Comparison of ENCODE assay signal across 1 cellular context in genomic region chr10:61452229-61452651, GRCh38.
TF ChIP-seq lines count a peak whose summit lies in the region.

No MANE protein-coding gene starts in this region.

TF ChIP-seq in GM23338, 12 proteins besides CTCF, POLR2A, EP300 and RAD21 (continued from another document):
- TF ChIP-seq, protein P1, sequence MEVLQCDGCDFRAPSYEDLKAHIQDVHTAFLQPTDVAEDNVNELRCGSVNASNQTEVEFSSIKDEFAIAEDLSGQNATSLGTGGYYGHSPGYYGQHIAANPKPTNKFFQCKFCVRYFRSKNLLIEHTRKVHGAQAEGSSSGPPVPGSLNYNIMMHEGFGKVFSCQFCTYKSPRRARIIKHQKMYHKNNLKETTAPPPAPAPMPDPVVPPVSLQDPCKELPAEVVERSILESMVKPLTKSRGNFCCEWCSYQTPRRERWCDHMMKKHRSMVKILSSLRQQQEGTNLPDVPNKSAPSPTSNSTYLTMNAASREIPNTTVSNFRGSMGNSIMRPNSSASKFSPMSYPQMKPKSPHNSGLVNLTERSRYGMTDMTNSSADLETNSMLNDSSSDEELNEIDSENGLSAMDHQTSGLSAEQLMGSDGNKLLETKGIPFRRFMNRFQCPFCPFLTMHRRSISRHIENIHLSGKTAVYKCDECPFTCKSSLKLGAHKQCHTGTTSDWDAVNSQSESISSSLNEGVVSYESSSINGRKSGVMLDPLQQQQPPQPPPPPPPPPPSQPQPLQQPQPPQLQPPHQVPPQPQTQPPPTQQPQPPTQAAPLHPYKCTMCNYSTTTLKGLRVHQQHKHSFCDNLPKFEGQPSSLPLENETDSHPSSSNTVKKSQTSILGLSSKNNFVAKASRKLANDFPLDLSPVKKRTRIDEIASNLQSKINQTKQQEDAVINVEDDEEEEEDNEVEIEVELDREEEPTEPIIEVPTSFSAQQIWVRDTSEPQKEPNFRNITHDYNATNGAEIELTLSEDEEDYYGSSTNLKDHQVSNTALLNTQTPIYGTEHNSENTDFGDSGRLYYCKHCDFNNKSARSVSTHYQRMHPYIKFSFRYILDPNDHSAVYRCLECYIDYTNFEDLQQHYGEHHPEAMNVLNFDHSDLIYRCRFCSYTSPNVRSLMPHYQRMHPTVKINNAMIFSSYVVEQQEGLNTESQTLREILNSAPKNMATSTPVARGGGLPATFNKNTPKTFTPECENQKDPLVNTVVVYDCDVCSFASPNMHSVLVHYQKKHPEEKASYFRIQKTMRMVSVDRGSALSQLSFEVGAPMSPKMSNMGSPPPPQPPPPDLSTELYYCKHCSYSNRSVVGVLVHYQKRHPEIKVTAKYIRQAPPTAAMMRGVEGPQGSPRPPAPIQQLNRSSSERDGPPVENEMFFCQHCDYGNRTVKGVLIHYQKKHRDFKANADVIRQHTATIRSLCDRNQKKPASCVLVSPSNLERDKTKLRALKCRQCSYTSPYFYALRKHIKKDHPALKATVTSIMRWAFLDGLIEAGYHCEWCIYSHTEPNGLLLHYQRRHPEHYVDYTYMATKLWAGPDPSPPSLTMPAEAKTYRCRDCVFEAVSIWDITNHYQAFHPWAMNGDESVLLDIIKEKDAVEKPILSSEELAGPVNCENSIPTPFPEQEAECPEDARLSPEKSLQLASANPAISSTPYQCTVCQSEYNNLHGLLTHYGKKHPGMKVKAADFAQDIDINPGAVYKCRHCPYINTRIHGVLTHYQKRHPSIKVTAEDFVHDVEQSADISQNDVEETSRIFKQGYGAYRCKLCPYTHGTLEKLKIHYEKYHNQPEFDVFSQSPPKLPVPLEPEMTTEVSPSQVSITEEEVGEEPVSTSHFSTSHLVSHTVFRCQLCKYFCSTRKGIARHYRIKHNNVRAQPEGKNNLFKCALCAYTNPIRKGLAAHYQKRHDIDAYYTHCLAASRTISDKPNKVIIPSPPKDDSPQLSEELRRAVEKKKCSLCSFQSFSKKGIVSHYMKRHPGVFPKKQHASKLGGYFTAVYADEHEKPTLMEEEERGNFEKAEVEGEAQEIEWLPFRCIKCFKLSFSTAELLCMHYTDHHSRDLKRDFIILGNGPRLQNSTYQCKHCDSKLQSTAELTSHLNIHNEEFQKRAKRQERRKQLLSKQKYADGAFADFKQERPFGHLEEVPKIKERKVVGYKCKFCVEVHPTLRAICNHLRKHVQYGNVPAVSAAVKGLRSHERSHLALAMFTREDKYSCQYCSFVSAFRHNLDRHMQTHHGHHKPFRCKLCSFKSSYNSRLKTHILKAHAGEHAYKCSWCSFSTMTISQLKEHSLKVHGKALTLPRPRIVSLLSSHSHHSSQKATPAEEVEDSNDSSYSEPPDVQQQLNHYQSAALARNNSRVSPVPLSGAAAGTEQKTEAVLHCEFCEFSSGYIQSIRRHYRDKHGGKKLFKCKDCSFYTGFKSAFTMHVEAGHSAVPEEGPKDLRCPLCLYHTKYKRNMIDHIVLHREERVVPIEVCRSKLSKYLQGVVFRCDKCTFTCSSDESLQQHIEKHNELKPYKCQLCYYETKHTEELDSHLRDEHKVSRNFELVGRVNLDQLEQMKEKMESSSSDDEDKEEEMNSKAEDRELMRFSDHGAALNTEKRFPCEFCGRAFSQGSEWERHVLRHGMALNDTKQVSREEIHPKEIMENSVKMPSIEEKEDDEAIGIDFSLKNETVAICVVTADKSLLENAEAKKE (CRISPR knock-in tag; IDR thresholded peaks at IDR 0.05) = no peak
- no peak for TF ChIP-seq JUNB (IDR thresholded peaks at IDR 0.05; ENCODE audit: unreplicated experiment)
- no peak for TF ChIP-seq ZNF114 (CRISPR knock-in tag; IDR thresholded peaks at IDR 0.05)
- no peak for TF ChIP-seq ZNF331 (CRISPR knock-in tag; IDR thresholded peaks at IDR 0.05; ENCODE audit: low read depth)
- TF ChIP-seq, protein P2, sequence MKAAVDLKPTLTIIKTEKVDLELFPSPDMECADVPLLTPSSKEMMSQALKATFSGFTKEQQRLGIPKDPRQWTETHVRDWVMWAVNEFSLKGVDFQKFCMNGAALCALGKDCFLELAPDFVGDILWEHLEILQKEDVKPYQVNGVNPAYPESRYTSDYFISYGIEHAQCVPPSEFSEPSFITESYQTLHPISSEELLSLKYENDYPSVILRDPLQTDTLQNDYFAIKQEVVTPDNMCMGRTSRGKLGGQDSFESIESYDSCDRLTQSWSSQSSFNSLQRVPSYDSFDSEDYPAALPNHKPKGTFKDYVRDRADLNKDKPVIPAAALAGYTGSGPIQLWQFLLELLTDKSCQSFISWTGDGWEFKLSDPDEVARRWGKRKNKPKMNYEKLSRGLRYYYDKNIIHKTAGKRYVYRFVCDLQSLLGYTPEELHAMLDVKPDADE (IDR thresholded peaks at IDR 0.05) = no peak
